ENCODE assay signal across 16 cellular contexts in genomic region chr3:195179782-195180489, GRCh38.
DNase-seq lines count a peak whose midpoint lies in the region; ATAC-seq and TF ChIP-seq lines count a peak whose summit lies in the region.
"Had no signal": no experiment of that assay in that cellular context is flagged by ENCODE, and none has a peak within 500 bp of the region (broad histone marks: within the 10 kb centered on the region; RNA-seq: fewer than 3 reads in every experiment).

No MANE protein-coding gene starts in this region.

- TF ChIP-seq EP300 in gastroesophageal sphincter (IDR thresholded peaks at IDR 0.05) = no peak

- no peak for DNase-seq in activated CD4-positive, alpha-beta T cell treated with anti-CD3 and anti-CD28 coated beads, Interleukin-2, amount 10 ng/mL, durations not matched to agents 7 days and 5 days
- DNase-seq in activated CD4-positive, alpha-beta T cell treated with anti-CD3 and anti-CD28 coated beads for 1 hour = no peak
- no peak for DNase-seq in aorta
- DNase-seq in NCI-H526 treated with DMSO at 0.1 percent for 48 hours (lab: John Stamatoyannopoulos, UW) = no peak
- no peak for DNase-seq in SK-N-DZ (ENCODE audit: low spot score)
- DNase-seq: 8988T; activated CD8-positive, alpha-beta T cell treated with anti-CD3 and anti-CD28 coated beads for 36 hours; naive B cell; NCI-H1436; T1000 had no signal

- H3K27ac ChIP-seq in gastroesophageal sphincter = peak overlapping the region in 2 of 4 donors; percentile 43 to 49
- no peak overlapping the region for H3K27ac ChIP-seq in aorta (ENCODE audit: low read depth in 1 of 2, low read length in 2 of 2)
- H3K27ac ChIP-seq: suprapubic skin had no signal

- H3K4me1 Mint-ChIP-seq in activated CD4-positive, alpha-beta T cell treated with anti-CD3 and anti-CD28 coated beads, Interleukin-2, amount 10 ng/mL, durations not matched to agents 7 days and 5 days = peaks cover 30% of the 10 kb centered on the region
- H3K4me1 Mint-ChIP-seq in nephron = peaks cover 76% of the 10 kb centered on the region

- CTCF ChIA-PET in activated CD4-positive, alpha-beta T cell treated with anti-CD3 and anti-CD28 coated beads, Interleukin-2, amount 10 ng/mL, durations not matched to agents 7 days and 5 days (lab: Charles Lee) = interaction anchor here (1.2 kb wide), 1 partner anchor 10 kb away, joined by 3 read pairs; no protein-coding TSS in a partner anchor

- H3K36me3 ChIP-seq in gastroesophageal sphincter (peaks cover 0 to 4% of the 10 kb centered on the region in 2 donors), aorta (ENCODE audit: control insufficient read depth in 1 of 2, insufficient read depth in 2 of 2, low read length in 1 of 2) (no peaks in the 10 kb centered on the region)
- H3K36me3 ChIP-seq: suprapubic skin had no signal

- H3K36me3 Mint-ChIP-seq in activated CD4-positive, alpha-beta T cell treated with anti-CD3 and anti-CD28 coated beads, Interleukin-2, amount 10 ng/mL, durations not matched to agents 7 days and 5 days (ENCODE audit: low read depth) = no peaks in the 10 kb centered on the region
- peaks cover 15% of the 10 kb centered on the region for H3K36me3 Mint-ChIP-seq in nephron (ENCODE audit: low read depth)

- TF ChIP-seq CTCF in gastroesophageal sphincter (IDR thresholded peaks at IDR 0.05) (no peak), nephron (IDR thresholded peaks at IDR 0.05; ENCODE audit: unreplicated experiment in 3 of 3) (no peak)

- intact Hi-C loops in aorta (cut with DNase I) = no loop called here

- H3K9me3 ChIP-seq in gastroesophageal sphincter (no peaks in the 10 kb centered on the region), aorta (ENCODE audit: control insufficient read depth, low read length) (no peaks in the 10 kb centered on the region)
- H3K9me3 ChIP-seq: suprapubic skin had no signal

- H3K4me1 ChIP-seq in gastroesophageal sphincter = peaks cover 0 to 68% (median 22%) of the 10 kb centered on the region in 3 donors
- H3K4me1 ChIP-seq in aorta (ENCODE audit: control insufficient read depth in 1 of 2, insufficient read depth in 2 of 2, low read length in 2 of 2) = no peaks in the 10 kb centered on the region

- ATAC-seq in gastroesophageal sphincter = peak; percentile 10
- ATAC-seq in aorta (ENCODE audit: low FRiP score) = peak; percentile 44
- no peak for ATAC-seq in GM21381 (IDR thresholded peaks at IDR 0.05; ENCODE audit: unreplicated experiment)
- ATAC-seq: activated CD8-positive, alpha-beta T cell treated with anti-CD3 and anti-CD28 coated beads for 36 hours had no signal

- TF ChIP-seq POLR2A in gastroesophageal sphincter (IDR thresholded peaks at IDR 0.05) = no peak

- H3K27me3 Mint-ChIP-seq in activated CD4-positive, alpha-beta T cell treated with anti-CD3 and anti-CD28 coated beads, Interleukin-2, amount 10 ng/mL, durations not matched to agents 7 days and 5 days = no peaks in the 10 kb centered on the region
- H3K27me3 Mint-ChIP-seq in nephron (ENCODE audit: low read depth) = no peaks in the 10 kb centered on the region
- H3K27me3 Mint-ChIP-seq: activated CD8-positive, alpha-beta T cell treated with anti-CD3 and anti-CD28 coated beads for 36 hours; central memory CD8-positive, alpha-beta T cell had no signal

- POLR2A ChIA-PET in activated CD4-positive, alpha-beta T cell treated with anti-CD3 and anti-CD28 coated beads, Interleukin-2, amount 10 ng/mL, durations not matched to agents 7 days and 5 days (lab: Charles Lee) = no interaction called here

- WGBS in gastroesophageal sphincter (ENCODE audit: low coverage in 1 of 2), 2 donors = 59 to 82% methylated on average over 6 to 16 of the region's 24 CpGs
- WGBS in aorta, 2 donors = 92% methylated on average over 24 of the region's 24 CpGs

- no peaks in the 10 kb centered on the region for H3K27me3 ChIP-seq in gastroesophageal sphincter
- H3K27me3 ChIP-seq in aorta (ENCODE audit: control insufficient read depth in 1 of 2, insufficient read depth in 2 of 2, low read length in 1 of 2) = no peaks in the 10 kb centered on the region
- H3K27me3 ChIP-seq: suprapubic skin had no signal

- no peak overlapping the region for H3K4me3 Mint-ChIP-seq in activated CD4-positive, alpha-beta T cell treated with anti-CD3 and anti-CD28 coated beads, Interleukin-2, amount 10 ng/mL, durations not matched to agents 7 days and 5 days
- H3K4me3 Mint-ChIP-seq in nephron = peak overlapping the region in 1 of 3 experiments; percentile 31
- H3K4me3 Mint-ChIP-seq: activated CD8-positive, alpha-beta T cell treated with anti-CD3 and anti-CD28 coated beads for 36 hours; central memory CD8-positive, alpha-beta T cell had no signal

- H3K4me3 ChIP-seq in gastroesophageal sphincter (no peak overlapping the region), aorta (ENCODE audit: low read length in 2 of 2) (no peak overlapping the region)
- H3K4me3 ChIP-seq: skin epidermis, suprapubic skin had no signal

- no peaks in the 10 kb centered on the region for H3K9me3 Mint-ChIP-seq in activated CD4-positive, alpha-beta T cell treated with anti-CD3 and anti-CD28 coated beads, Interleukin-2, amount 10 ng/mL, durations not matched to agents 7 days and 5 days
- no peaks in the 10 kb centered on the region for H3K9me3 Mint-ChIP-seq in nephron
- H3K9me3 Mint-ChIP-seq: activated CD8-positive, alpha-beta T cell treated with anti-CD3 and anti-CD28 coated beads for 36 hours; central memory CD8-positive, alpha-beta T cell had no signal

- H3K27ac Mint-ChIP-seq in activated CD4-positive, alpha-beta T cell treated with anti-CD3 and anti-CD28 coated beads, Interleukin-2, amount 10 ng/mL, durations not matched to agents 7 days and 5 days = peak overlapping the region; percentile 38
- peak overlapping the region; percentile 85 to 99 (median 97) for H3K27ac Mint-ChIP-seq in nephron
- H3K27ac Mint-ChIP-seq: activated CD8-positive, alpha-beta T cell treated with anti-CD3 and anti-CD28 coated beads for 36 hours had no signal
